Comparison of ENCODE assay signal across 1 cellular context in the genomic region with DNA sequence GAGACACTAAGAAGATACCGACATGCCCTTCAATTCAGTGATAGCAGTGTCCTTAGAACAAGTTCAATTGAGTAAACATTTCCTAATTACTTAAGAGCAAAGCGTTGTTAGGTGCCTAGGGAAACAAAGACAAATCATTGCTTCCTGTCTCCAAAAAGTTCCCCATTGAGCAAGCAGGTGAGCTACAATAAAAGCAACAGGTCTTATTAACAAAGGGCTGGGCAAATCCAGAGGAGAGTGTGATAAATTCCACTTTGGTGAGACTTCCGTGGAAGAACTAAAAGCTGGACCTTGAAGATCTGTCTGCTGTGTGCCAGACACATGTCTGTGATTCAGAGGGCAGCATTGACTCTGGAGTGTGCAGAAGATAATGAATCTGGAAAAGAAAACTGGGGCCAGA.
TF ChIP-seq lines count a peak whose summit lies in the region.

No MANE protein-coding gene starts in this region.

TF ChIP-seq in H1, 55 proteins besides CTCF, POLR2A, EP300 and RAD21:
- TF ChIP-seq POU5F1 (IDR thresholded peaks at IDR 0.05; ENCODE audit: low read depth, low read length) (no peak), BCL11A (IDR thresholded peaks at IDR 0.05; ENCODE audit: low read depth in 2 of 2, low read length in 2 of 2) (no peak), ATF3 (IDR thresholded peaks at IDR 0.05; ENCODE audit: insufficient read depth, low read depth, low read length) (no peak), TEAD4 (IDR thresholded peaks at IDR 0.05; ENCODE audit: low read depth, low read length) (no peak), ATF2 (IDR thresholded peaks at IDR 0.05; ENCODE audit: low read length) (no peak), HDAC2 (IDR thresholded peaks at IDR 0.05; ENCODE audit: borderline replicate concordance in 1 of 2, low read depth in 2 of 2, low read length in 2 of 2) (no peak), PHF8 (conservative IDR thresholded peaks at IDR 0.05; ENCODE audit: low read depth, low read length) (no peak), JUND (IDR thresholded peaks at IDR 0.05; ENCODE audit: low read length) (no peak), SP4 (IDR thresholded peaks at IDR 0.05; ENCODE audit: low read length) (no peak), CBX8 (IDR thresholded peaks at IDR 0.05; ENCODE audit: borderline replicate concordance, low read depth, low read length) (no peak), ASH2L (IDR thresholded peaks at IDR 0.05; ENCODE audit: low read length) (no peak)
